In genomic region chr13:48154671-48155070, GRCh38 we compare ENCODE assay signal across 14 cellular contexts. TPM values are rescaled to one million over a fixed set of nuclear protein-coding genes. Genes with fewer than 3 reads are reported as not detected.
DNase-seq lines count a peak whose midpoint lies in the region; ATAC-seq and TF ChIP-seq lines count a peak whose summit lies in the region.
"Had no signal": no experiment of that assay in that cellular context is flagged by ENCODE, and none has a peak within 500 bp of the region (broad histone marks: within the 10 kb centered on the region; RNA-seq: fewer than 3 reads in every experiment).

No MANE protein-coding gene starts in this region.

- no peaks in the 10 kb centered on the region for H3K27me3 Mint-ChIP-seq in CD4-positive, alpha-beta memory T cell
- no peaks in the 10 kb centered on the region for H3K27me3 Mint-ChIP-seq in H9 (ENCODE audit: low read depth)
- no peaks in the 10 kb centered on the region for H3K27me3 Mint-ChIP-seq in natural killer cell treated with Interleukin-12 subunit alpha and Interleukin-12 subunit beta and Interleukin-15 and Interleukin-18, amount 100 ng/mL, for 72 hours
- H3K27me3 Mint-ChIP-seq: stimulated activated memory B cell treated with anti-CD40 and anti-IgM and Interleukin-4, amounts not matched to agents 10 μg/mL and 1 μg/mL and 100 μg/mL, for 72 hours had no signal

- CTCF ChIA-PET in CD4-positive, alpha-beta memory T cell (lab: Charles Lee; ENCODE audit: partially characterized antibody) = interaction anchor here (0.8 to 4.3 kb wide), 6 partner anchors 10 to 81 kb away, joined by 3 to 32 read pairs (median 16); partner anchors contain the start of genes ITM2B and MED4
- CTCF ChIA-PET in mammary epithelial cell (lab: Charles Lee; ENCODE audit: low non-redundant PET) = interaction anchor here (0.7 kb wide), 1 partner anchor 286 kb away, joined by 11 read pairs; no protein-coding TSS in a partner anchor

- H3K4me2 ChIP-seq in H9 (ENCODE audit: insufficient read depth, insufficient read length, low read length) = no peak overlapping the region
- no peak overlapping the region for H3K4me2 ChIP-seq in mammary epithelial cell (ENCODE audit: insufficient read depth, low read depth, low read length)

- H3K23me2 ChIP-seq in H9 (ENCODE audit: insufficient read length, low read depth, low read length, poor library complexity, severe bottlenecking) = no peaks in the 10 kb centered on the region

- no peaks in the 10 kb centered on the region for H3K9me3 ChIP-seq in CD4-positive, alpha-beta memory T cell (ENCODE audit: control insufficient read depth in 1 of 2, low read length in 2 of 2)
- H3K9me3 ChIP-seq in H9 (ENCODE audit: control insufficient read depth, low read depth, low read length) (no peaks in the 10 kb centered on the region), mammary epithelial cell (replicated peaks; ENCODE audit: insufficient read depth, low read length) (no peaks in the 10 kb centered on the region)
- H3K9me3 ChIP-seq: psoas muscle had no signal

- peak overlapping the region in 3 of 8 donors; percentile 3 to 84 (median 67) for H3K4me3 Mint-ChIP-seq in CD4-positive, alpha-beta memory T cell
- no peak overlapping the region for H3K4me3 Mint-ChIP-seq in H9
- H3K4me3 Mint-ChIP-seq in natural killer cell treated with Interleukin-12 subunit alpha and Interleukin-12 subunit beta and Interleukin-15 and Interleukin-18, amount 100 ng/mL, for 72 hours = no peak overlapping the region
- H3K4me3 Mint-ChIP-seq: stimulated activated memory B cell treated with anti-CD40 and anti-IgM and Interleukin-4, amounts not matched to agents 10 μg/mL and 1 μg/mL and 100 μg/mL, for 72 hours had no signal

- no peak overlapping the region for H2BK15ac ChIP-seq in H9 (ENCODE audit: low read depth, low read length)

- H3K18ac ChIP-seq in H9 (ENCODE audit: insufficient read length, low read depth, low read length) = no peak overlapping the region

- no peak overlapping the region for H3K4me3 ChIP-seq in CD4-positive, alpha-beta memory T cell (ENCODE audit: low read length in 2 of 2)
- no peak overlapping the region for H3K4me3 ChIP-seq in mammary epithelial cell (replicated peaks in 1 of 3; ENCODE audit: insufficient read depth in 1 of 3, low read depth in 2 of 3, low read length in 3 of 3)
- H3K4me3 ChIP-seq: psoas muscle had no signal

- H4K91ac ChIP-seq in H9 (ENCODE audit: insufficient read length, low read depth, low read length) = no peak overlapping the region

- H2BK5ac ChIP-seq in H9 (ENCODE audit: insufficient read length, low read length) = no peak overlapping the region

- H2AFZ ChIP-seq in H9 (ENCODE audit: low read length) (no peak overlapping the region), mammary epithelial cell (ENCODE audit: low read depth, low read length) (no peak overlapping the region)

- BruUV-seq in mammary epithelial cell (replicated peaks; lab: Mats Ljungman, UMichigan) = no TSS peak

- H2BK12ac ChIP-seq in H9 (ENCODE audit: insufficient read length, low read depth, low read length) = peak overlapping the region; percentile 23

- peaks cover 47 to 88% (median 69%) of the 10 kb centered on the region in 4 donors for H3K4me1 Mint-ChIP-seq in CD4-positive, alpha-beta memory T cell
- H3K4me1 Mint-ChIP-seq in H9 = peaks cover 10 to 19% of the 10 kb centered on the region in 2 experiments
- H3K4me1 Mint-ChIP-seq in natural killer cell treated with Interleukin-12 subunit alpha and Interleukin-12 subunit beta and Interleukin-15 and Interleukin-18, amount 100 ng/mL, for 72 hours (ENCODE audit: low read depth in 2 of 2) = peaks cover 37 to 45% of the 10 kb centered on the region in 2 donors

- H3K14ac ChIP-seq in H9 (ENCODE audit: insufficient read depth, low read length) = peak overlapping the region; percentile 24; the same call in 1 of the 2 replicates

- H3K79me1 ChIP-seq in H9 (ENCODE audit: insufficient read depth, low read depth, low read length, poor library complexity, severe bottlenecking) = no peaks in the 10 kb centered on the region

- dilution Hi-C loops in mammary epithelial cell (cut with HindIII; ENCODE audit: low sequenced_read_pairs) = no loop called here

- H4K8ac ChIP-seq in H9 (replicated peaks; ENCODE audit: insufficient read length, low read depth, low read length) = no peak overlapping the region

- H3K9ac ChIP-seq in H9 (ENCODE audit: extremely low read depth, insufficient read length, low read length) = no peak overlapping the region
- H3K9ac ChIP-seq in mammary epithelial cell (ENCODE audit: insufficient read depth, low read length) = no peak overlapping the region

- DNase-seq in CD4-positive, alpha-beta memory T cell = no peak
- DNase-seq in H9 (no peak), mammary epithelial cell (no peak), GM19240 (ENCODE audit: insufficient read length, low spot score) (no peak), ureter (ENCODE audit: low spot score) (no peak), cerebellar cortex (ENCODE audit: low spot score) (no peak)
- no peak for DNase-seq in natural killer cell treated with Interleukin-12 subunit alpha and Interleukin-12 subunit beta and Interleukin-15 and Interleukin-18, amount 100 ng/mL, for 72 hours (ENCODE audit: low spot score)
- DNase-seq: GDM1; H7; psoas muscle; stimulated activated CD4-positive, alpha-beta T cell treated with anti-CD3 and anti-CD28 coated beads, Interleukin-4, amount 100 ng/mL, for 24 hours; WERI-Rb-1 had no signal

- in situ Hi-C loops in mammary epithelial cell (cut with MboI; ENCODE audit: low sequenced_read_pairs in 2 of 2) = no loop called here

- no peaks in the 10 kb centered on the region for H3K9me3 Mint-ChIP-seq in CD4-positive, alpha-beta memory T cell
- H3K9me3 Mint-ChIP-seq in H9 = peaks cover 0 to 3% of the 10 kb centered on the region in 2 experiments; a peak in 2 of 5 replicates
- no peaks in the 10 kb centered on the region for H3K9me3 Mint-ChIP-seq in natural killer cell treated with Interleukin-12 subunit alpha and Interleukin-12 subunit beta and Interleukin-15 and Interleukin-18, amount 100 ng/mL, for 72 hours
- H3K9me3 Mint-ChIP-seq: stimulated activated memory B cell treated with anti-CD40 and anti-IgM and Interleukin-4, amounts not matched to agents 10 μg/mL and 1 μg/mL and 100 μg/mL, for 72 hours had no signal

- no peak overlapping the region for H3K4ac ChIP-seq in H9 (ENCODE audit: low read depth, low read length)

- H3K56ac ChIP-seq in H9 (ENCODE audit: insufficient read length, low read depth, low read length) = no peak overlapping the region

- H2BK120ac ChIP-seq in H9 (ENCODE audit: low read depth, low read length, poor library complexity, severe bottlenecking) = no peak overlapping the region

- no peak overlapping the region for H3K23ac ChIP-seq in H9 (ENCODE audit: insufficient read length, low read depth, low read length)

- peaks cover 83% of the 10 kb centered on the region for H3K4me1 ChIP-seq in CD4-positive, alpha-beta memory T cell (ENCODE audit: insufficient read depth, low read length)
- H3K4me1 ChIP-seq in H9 (ENCODE audit: insufficient read depth, low read length) (no peaks in the 10 kb centered on the region; the same call in 1 of the 2 replicates), mammary epithelial cell (ENCODE audit: insufficient read depth, low read length) (peaks cover 54% of the 10 kb centered on the region)
- H3K4me1 ChIP-seq: psoas muscle had no signal

- intact Hi-C loops in CD4-positive, alpha-beta memory T cell (cut with micrococcal nuclease) = no loop called here
- intact Hi-C loops in mammary epithelial cell (cut with micrococcal nuclease) = loop anchor here (5.0 kb wide), 1 partner anchor 58 kb away; no protein-coding TSS in a partner anchor

- ATAC-seq in natural killer cell treated with Interleukin-12 subunit alpha and Interleukin-12 subunit beta and Interleukin-15 and Interleukin-18, amount 100 ng/mL, for 72 hours = no peak
- ATAC-seq: psoas muscle; stimulated activated memory B cell treated with anti-CD40 and anti-IgM and Interleukin-4, amounts not matched to agents 10 μg/mL and 1 μg/mL and 100 μg/mL, for 72 hours had no signal

- POLR2A ChIA-PET in CD4-positive, alpha-beta memory T cell (lab: Charles Lee; ENCODE audit: partially characterized antibody) = interaction anchor here (1.1 to 6.2 kb wide), 10 partner anchors 17 to 149 kb away, joined by 3 to 106 read pairs (median 24); partner anchors contain the start of genes ITM2B and RB1

- H2BK20ac ChIP-seq in H9 (ENCODE audit: low read depth, low read length, poor library complexity, severe bottlenecking) = no peak overlapping the region

- no peak overlapping the region for H2AK5ac ChIP-seq in H9 (ENCODE audit: insufficient read length, low read length)

- peak overlapping the region; percentile 82 to 98 (median 91) for H3K27ac Mint-ChIP-seq in CD4-positive, alpha-beta memory T cell
- H3K27ac Mint-ChIP-seq in H9 = no peak overlapping the region
- peak overlapping the region; percentile 78 to 98 for H3K27ac Mint-ChIP-seq in natural killer cell treated with Interleukin-12 subunit alpha and Interleukin-12 subunit beta and Interleukin-15 and Interleukin-18, amount 100 ng/mL, for 72 hours
- H3K27ac Mint-ChIP-seq: stimulated activated memory B cell treated with anti-CD40 and anti-IgM and Interleukin-4, amounts not matched to agents 10 μg/mL and 1 μg/mL and 100 μg/mL, for 72 hours had no signal

- no peaks in the 10 kb centered on the region for H3K79me2 ChIP-seq in H9 (ENCODE audit: insufficient read depth, low read length)
- no peaks in the 10 kb centered on the region for H3K79me2 ChIP-seq in mammary epithelial cell (ENCODE audit: insufficient read depth, low read length)

- WGBS in H9 (ENCODE audit: extremely low coverage, insufficient read length, low lambda C conversion rate) = no CpG with 5 or more reads among the region's 6 CpGs
- WGBS in mammary epithelial cell (ENCODE audit: low coverage, missing lambda C conversion rate) = 97% methylated on average over 6 of the region's 6 CpGs

- H3K27me3 ChIP-seq in CD4-positive, alpha-beta memory T cell (ENCODE audit: insufficient read depth, low read length) = no peaks in the 10 kb centered on the region
- H3K27me3 ChIP-seq in H9 (ENCODE audit: insufficient read depth, low read length) (no peaks in the 10 kb centered on the region), mammary epithelial cell (ENCODE audit: insufficient read depth, low read length) (no peaks in the 10 kb centered on the region)

- no peak overlapping the region for H3K27ac ChIP-seq in CD4-positive, alpha-beta memory T cell (ENCODE audit: low read depth, low read length)
- H3K27ac ChIP-seq in H9 (ENCODE audit: insufficient read length, low read depth, low read length) (no peak overlapping the region), mammary epithelial cell (ENCODE audit: insufficient read depth, low read depth, low read length) (peak overlapping the region; percentile 90)
- H3K27ac ChIP-seq: C4-2B, psoas muscle, WERI-Rb-1 had no signal

- H4K5ac ChIP-seq in H9 (ENCODE audit: insufficient read length, low read depth, low read length) = no peak overlapping the region

- H3K36me3 Mint-ChIP-seq in CD4-positive, alpha-beta memory T cell = no peaks in the 10 kb centered on the region
- H3K36me3 Mint-ChIP-seq in H9 (ENCODE audit: insufficient read depth in 1 of 3, low read depth in 3 of 3) = peaks cover 0 to 4% (median 0%) of the 10 kb centered on the region in 3 experiments; a peak in 2 of 7 replicates
- H3K36me3 Mint-ChIP-seq in natural killer cell treated with Interleukin-12 subunit alpha and Interleukin-12 subunit beta and Interleukin-15 and Interleukin-18, amount 100 ng/mL, for 72 hours = no peaks in the 10 kb centered on the region
- H3K36me3 Mint-ChIP-seq: stimulated activated memory B cell treated with anti-CD40 and anti-IgM and Interleukin-4, amounts not matched to agents 10 μg/mL and 1 μg/mL and 100 μg/mL, for 72 hours had no signal

- H4K20me1 ChIP-seq in H9 (ENCODE audit: control insufficient read depth, insufficient read depth, insufficient read length) = no peaks in the 10 kb centered on the region
- H4K20me1 ChIP-seq in mammary epithelial cell (ENCODE audit: insufficient read depth, low read length) = no peaks in the 10 kb centered on the region

- no peaks in the 10 kb centered on the region for H3K36me3 ChIP-seq in CD4-positive, alpha-beta memory T cell (ENCODE audit: insufficient read depth, low read length)
- H3K36me3 ChIP-seq in mammary epithelial cell (ENCODE audit: insufficient read depth, low read length) = no peaks in the 10 kb centered on the region
- H3K36me3 ChIP-seq: WERI-Rb-1 had no signal

- TF ChIP-seq CTCF in H9 (conservative IDR thresholded peaks at IDR 0.05) = no peak
- TF ChIP-seq CTCF in mammary epithelial cell (conservative IDR thresholded peaks at IDR 0.05 in 1 of 2, IDR thresholded peaks at IDR 0.05 in 1 of 2; ENCODE audit: extremely low read depth in 1 of 2, insufficient read depth in 1 of 2, low read depth in 1 of 2, low read length in 2 of 2) = no peak

- H3T11ph ChIP-seq in H9 (ENCODE audit: low read length) = no peak overlapping the region

RNA-seq across cellular contexts. Expression of gene MED4, which starts 59.8 kb away (rescaled TPM):
- total RNA-seq in CD4-positive, alpha-beta memory T cell = 10 to 100 TPM; 50.6 to 53.5 TPM
- polyA plus RNA-seq in CD4-positive, alpha-beta memory T cell = 100 to 1,000 TPM in 1 of 2 donors, 10 to 100 TPM in 1; 89.0 to 132 TPM
- total RNA-seq in H9 (2021) (50.6 and 57.8 TPM in 2 replicates), mammary epithelial cell (10 to 100 TPM; 24.8 to 43.1 TPM), ureter (61.5 TPM)
- polyA plus RNA-seq in mammary epithelial cell = 35.9 TPM
- 2.1 TPM for polyA minus RNA-seq in mammary epithelial cell
- 10 to 100 TPM; 50.2 to 56.5 TPM for total RNA-seq in natural killer cell treated with Interleukin-12 subunit alpha and Interleukin-12 subunit beta and Interleukin-15 and Interleukin-18, amount 100 ng/mL, for 72 hours

Comparison
In these comparisons a context has a peak if more than half of its experiments do, and no peak if none do; other contexts are left out.
1. H3K27ac Mint-ChIP-seq: peak in CD4-positive, alpha-beta memory T cell (7 of 7) and natural killer cell treated with Interleukin-12 subunit alpha and Interleukin-12 subunit beta and Interleukin-15 and Interleukin-18, amount 100 ng/mL, for 72 hours (2 of 2); none in H9 (0 of 3).